In the genomic region with DNA sequence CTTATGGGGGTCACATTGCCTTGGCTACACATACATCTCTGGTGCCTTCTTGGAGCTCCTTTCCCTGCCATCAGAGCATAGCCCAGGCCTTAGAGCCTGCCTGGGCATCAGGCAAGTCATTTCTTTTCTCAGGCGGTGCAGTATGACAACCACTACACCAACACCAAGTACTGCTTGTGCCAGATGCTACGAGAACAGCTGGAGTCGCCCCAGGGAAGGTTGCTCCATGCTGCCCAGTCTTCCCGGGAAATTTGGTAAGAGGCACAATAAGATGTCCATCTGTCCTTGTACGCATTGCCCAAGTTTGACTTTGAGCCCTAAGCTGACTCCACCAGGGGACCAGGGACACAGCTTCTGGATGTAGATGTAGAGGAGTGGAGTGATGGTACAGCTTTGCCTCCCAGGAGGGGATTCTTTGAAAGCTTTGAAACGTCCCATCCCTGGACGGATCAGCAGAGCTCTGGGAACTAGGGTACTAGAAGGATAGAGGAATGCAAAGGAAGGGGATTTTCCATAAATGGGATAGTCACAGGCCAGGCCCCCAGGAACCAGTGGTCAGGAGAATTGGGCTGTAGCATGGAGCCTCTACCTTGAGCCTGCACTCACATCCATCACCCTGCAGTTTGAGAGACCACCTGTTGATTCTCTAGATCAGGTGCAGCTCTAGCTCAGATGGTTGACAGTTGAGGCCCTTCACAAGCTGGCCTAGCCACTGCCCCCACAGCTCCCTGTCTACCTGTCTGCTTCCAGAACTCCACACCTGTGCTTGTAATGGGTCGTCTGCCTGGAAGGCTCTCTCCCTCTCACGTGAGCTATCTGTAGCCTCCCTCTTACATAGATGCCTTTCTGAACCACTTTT, we compare ENCODE assay signal across 11 cellular contexts. TPM values are rescaled to one million over a fixed set of nuclear protein-coding genes. Genes with fewer than 3 reads are reported as not detected.
DNase-seq lines count a peak whose midpoint lies in the region; ATAC-seq, FAIRE-seq and TF ChIP-seq lines count a peak whose summit lies in the region.
"Had no signal": no experiment of that assay in that cellular context is flagged by ENCODE, and none has a peak within 500 bp of the region (broad histone marks: within the 10 kb centered on the region; RNA-seq: fewer than 3 reads in every experiment).

No MANE protein-coding gene starts in this region.

- peaks cover 71% of the 10 kb centered on the region for H3K4me1 Mint-ChIP-seq in activated T-cell treated with anti-CD3 and anti-CD28 coated beads, Interleukin-2, amount 50 U/mL, for 72 hours (ENCODE audit: low read depth)
- H3K4me1 Mint-ChIP-seq in activated naive CD8-positive, alpha-beta T cell treated with anti-CD3 and anti-CD28 coated beads, Interleukin-2, amount 10 ng/mL, durations not matched to agents 7 days and 5 days: peaks cover 77% of the 10 kb centered on the region
- H3K4me1 Mint-ChIP-seq in stimulated activated memory B cell treated with anti-CD40 and anti-IgM and Interleukin-4, amounts not matched to agents 10 μg/mL and 1 μg/mL and 100 μg/mL, for 72 hours: peaks cover 70% of the 10 kb centered on the region
- peaks cover 2% of the 10 kb centered on the region for H3K4me1 Mint-ChIP-seq in osteocyte (ENCODE audit: unreplicated experiment)

- DNase-seq in activated T-cell treated with anti-CD3 and anti-CD28 coated beads, Interleukin-2, amount 50 U/mL, for 72 hours: no peak
- DNase-seq in activated T-cell treated with anti-CD3 and anti-CD28 coated beads for 4 hours (no peak), osteocyte (ENCODE audit: extremely low spot score, unreplicated experiment) (no peak), urothelium cell line (ENCODE audit: low spot score) (no peak), NCI-H2227 treated with DMSO at 0.1 percent for 48 hours (lab: John Stamatoyannopoulos, UW) (no peak)
- DNase-seq in activated naive CD8-positive, alpha-beta T cell treated with anti-CD3 and anti-CD28 coated beads, Interleukin-2, amount 10 ng/mL, durations not matched to agents 7 days and 5 days: no peak
- DNase-seq: activated gamma-delta T cell, PC-9 had no signal

- peak overlapping the region; percentile 72 for H3K27ac Mint-ChIP-seq in activated T-cell treated with anti-CD3 and anti-CD28 coated beads, Interleukin-2, amount 50 U/mL, for 72 hours
- peak overlapping the region; percentile 94 for H3K27ac Mint-ChIP-seq in activated naive CD8-positive, alpha-beta T cell treated with anti-CD3 and anti-CD28 coated beads, Interleukin-2, amount 10 ng/mL, durations not matched to agents 7 days and 5 days
- peak overlapping the region; percentile 82 for H3K27ac Mint-ChIP-seq in stimulated activated memory B cell treated with anti-CD40 and anti-IgM and Interleukin-4, amounts not matched to agents 10 μg/mL and 1 μg/mL and 100 μg/mL, for 72 hours
- H3K27ac Mint-ChIP-seq in osteocyte (ENCODE audit: unreplicated experiment): no peak overlapping the region

- POLR2A ChIA-PET in activated naive CD8-positive, alpha-beta T cell treated with anti-CD3 and anti-CD28 coated beads, Interleukin-2, amount 10 ng/mL, durations not matched to agents 7 days and 5 days (lab: Charles Lee): interaction anchor here (1.0 to 9.2 kb wide), 9 partner anchors 8 to 190 kb away, joined by 3 to 240 read pairs (median 4); a partner anchor contains a TSS

- no peak for TF ChIP-seq CTCF in osteocyte (IDR thresholded peaks at IDR 0.05)

- H3K27me3 Mint-ChIP-seq in activated T-cell treated with anti-CD3 and anti-CD28 coated beads, Interleukin-2, amount 50 U/mL, for 72 hours (ENCODE audit: low read depth): no peaks in the 10 kb centered on the region
- no peaks in the 10 kb centered on the region for H3K27me3 Mint-ChIP-seq in activated naive CD8-positive, alpha-beta T cell treated with anti-CD3 and anti-CD28 coated beads, Interleukin-2, amount 10 ng/mL, durations not matched to agents 7 days and 5 days
- no peaks in the 10 kb centered on the region for H3K27me3 Mint-ChIP-seq in stimulated activated memory B cell treated with anti-CD40 and anti-IgM and Interleukin-4, amounts not matched to agents 10 μg/mL and 1 μg/mL and 100 μg/mL, for 72 hours
- H3K27me3 Mint-ChIP-seq in osteocyte (ENCODE audit: unreplicated experiment): no peaks in the 10 kb centered on the region

- peak overlapping the region; percentile 35 to 57 for H3K4me3 Mint-ChIP-seq in activated T-cell treated with anti-CD3 and anti-CD28 coated beads, Interleukin-2, amount 50 U/mL, for 72 hours
- H3K4me3 Mint-ChIP-seq in activated naive CD8-positive, alpha-beta T cell treated with anti-CD3 and anti-CD28 coated beads, Interleukin-2, amount 10 ng/mL, durations not matched to agents 7 days and 5 days: peak overlapping the region; percentile 79
- peak overlapping the region; percentile 55 for H3K4me3 Mint-ChIP-seq in stimulated activated memory B cell treated with anti-CD40 and anti-IgM and Interleukin-4, amounts not matched to agents 10 μg/mL and 1 μg/mL and 100 μg/mL, for 72 hours
- no peak overlapping the region for H3K4me3 Mint-ChIP-seq in osteocyte (ENCODE audit: unreplicated experiment)

- H3K36me3 Mint-ChIP-seq in activated T-cell treated with anti-CD3 and anti-CD28 coated beads, Interleukin-2, amount 50 U/mL, for 72 hours (ENCODE audit: insufficient read depth in 2 of 2): peaks cover 18 to 28% of the 10 kb centered on the region in 2 donors
- H3K36me3 Mint-ChIP-seq in activated naive CD8-positive, alpha-beta T cell treated with anti-CD3 and anti-CD28 coated beads, Interleukin-2, amount 10 ng/mL, durations not matched to agents 7 days and 5 days: peaks cover 44% of the 10 kb centered on the region
- H3K36me3 Mint-ChIP-seq in stimulated activated memory B cell treated with anti-CD40 and anti-IgM and Interleukin-4, amounts not matched to agents 10 μg/mL and 1 μg/mL and 100 μg/mL, for 72 hours: peaks cover 79% of the 10 kb centered on the region
- H3K36me3 Mint-ChIP-seq in osteocyte (ENCODE audit: unreplicated experiment): peaks cover 32% of the 10 kb centered on the region

- no peak for ATAC-seq in activated T-cell treated with anti-CD3 and anti-CD28 coated beads, Interleukin-2, amount 50 U/mL, for 72 hours (replicated peaks in 1 of 2)
- peak; percentile 5 for ATAC-seq in HG03521 (IDR thresholded peaks at IDR 0.05; ENCODE audit: unreplicated experiment)
- peak; percentile 5 for ATAC-seq in activated naive CD8-positive, alpha-beta T cell treated with anti-CD3 and anti-CD28 coated beads, Interleukin-2, amount 10 ng/mL, durations not matched to agents 7 days and 5 days (ENCODE audit: low read depth)
- peak; percentile 1 for ATAC-seq in stimulated activated memory B cell treated with anti-CD40 and anti-IgM and Interleukin-4, amounts not matched to agents 10 μg/mL and 1 μg/mL and 100 μg/mL, for 72 hours

- H3K9me3 Mint-ChIP-seq in activated T-cell treated with anti-CD3 and anti-CD28 coated beads, Interleukin-2, amount 50 U/mL, for 72 hours: no peaks in the 10 kb centered on the region
- H3K9me3 Mint-ChIP-seq in activated naive CD8-positive, alpha-beta T cell treated with anti-CD3 and anti-CD28 coated beads, Interleukin-2, amount 10 ng/mL, durations not matched to agents 7 days and 5 days: no peaks in the 10 kb centered on the region
- H3K9me3 Mint-ChIP-seq in stimulated activated memory B cell treated with anti-CD40 and anti-IgM and Interleukin-4, amounts not matched to agents 10 μg/mL and 1 μg/mL and 100 μg/mL, for 72 hours: no peaks in the 10 kb centered on the region
- H3K9me3 Mint-ChIP-seq in osteocyte (ENCODE audit: unreplicated experiment): no peaks in the 10 kb centered on the region

- FAIRE-seq in urothelium cell line (lab: Jason Lieb, UNC): no peak

RNA-seq across cellular contexts. Expression of a gene that starts 11.0 kb away (rescaled TPM):
- 10 to 100 TPM; 79.7 to 82.5 TPM for total RNA-seq in activated T-cell treated with anti-CD3 and anti-CD28 coated beads, Interleukin-2, amount 50 U/mL, for 72 hours
- total RNA-seq in activated naive CD8-positive, alpha-beta T cell treated with anti-CD3 and anti-CD28 coated beads, Interleukin-2, amount 10 ng/mL, durations not matched to agents 7 days and 5 days: 100 to 1,000 TPM; 132 to 139 TPM
- 42.0 and 42.3 TPM in 2 replicates for total RNA-seq in osteocyte

RNA-seq across cellular contexts. Expression of a gene that starts 51.0 kb away (rescaled TPM):
- total RNA-seq in activated T-cell treated with anti-CD3 and anti-CD28 coated beads, Interleukin-2, amount 50 U/mL, for 72 hours: 10 to 100 TPM; 21.4 to 22.4 TPM
- 10 to 100 TPM; 21.1 to 25.2 TPM for total RNA-seq in activated naive CD8-positive, alpha-beta T cell treated with anti-CD3 and anti-CD28 coated beads, Interleukin-2, amount 10 ng/mL, durations not matched to agents 7 days and 5 days
- 13.6 and 17.2 TPM in 2 replicates for total RNA-seq in osteocyte

RNA-seq across cellular contexts. Expression of a gene that starts 51.1 kb away (rescaled TPM):
- 10 to 100 TPM; 12.6 to 13.4 TPM for total RNA-seq in activated T-cell treated with anti-CD3 and anti-CD28 coated beads, Interleukin-2, amount 50 U/mL, for 72 hours
- 10 to 100 TPM; 15.2 to 17.0 TPM for total RNA-seq in activated naive CD8-positive, alpha-beta T cell treated with anti-CD3 and anti-CD28 coated beads, Interleukin-2, amount 10 ng/mL, durations not matched to agents 7 days and 5 days
- 7.5 and 8.8 TPM in 2 replicates for total RNA-seq in osteocyte

RNA-seq across cellular contexts. Expression of a gene that starts 58.4 kb away (rescaled TPM):
- not detected for total RNA-seq in activated T-cell treated with anti-CD3 and anti-CD28 coated beads, Interleukin-2, amount 50 U/mL, for 72 hours
- not detected for total RNA-seq in activated naive CD8-positive, alpha-beta T cell treated with anti-CD3 and anti-CD28 coated beads, Interleukin-2, amount 10 ng/mL, durations not matched to agents 7 days and 5 days
- total RNA-seq in osteocyte: not detected in 2 replicates
- total RNA-seq: PC-9, upper lobe of left lung had no signal

Comparison
In these comparisons a context has a peak if more than half of its experiments do, and no peak if none do; other contexts are left out.
1. ATAC-seq: peak in HG03521 (single experiment), activated naive CD8-positive, alpha-beta T cell treated with anti-CD3 and anti-CD28 coated beads, Interleukin-2, amount 10 ng/mL, durations not matched to agents 7 days and 5 days (single experiment) and stimulated activated memory B cell treated with anti-CD40 and anti-IgM and Interleukin-4, amounts not matched to agents 10 μg/mL and 1 μg/mL and 100 μg/mL, for 72 hours (single experiment); none in activated T-cell treated with anti-CD3 and anti-CD28 coated beads, Interleukin-2, amount 50 U/mL, for 72 hours (0 of 2).